In genomic region chr21:34200288-34200905, GRCh38 we compare ENCODE assay signal across 11 cellular contexts.
DNase-seq lines count a peak whose midpoint lies in the region; ATAC-seq and TF ChIP-seq lines count a peak whose summit lies in the region.
"Had no signal": no experiment of that assay in that cellular context is flagged by ENCODE, and none has a peak within 500 bp of the region (broad histone marks: within the 10 kb centered on the region; RNA-seq: fewer than 3 reads in every experiment).

No MANE protein-coding gene starts in this region.

- H3K4me3 ChIP-seq in CD4-positive, CD25-positive, alpha-beta regulatory T cell (ENCODE audit: low read depth, low read length): no peak overlapping the region

- H3K27me3 Mint-ChIP-seq in CD4-positive, CD25-positive, alpha-beta regulatory T cell: no peaks in the 10 kb centered on the region
- no peaks in the 10 kb centered on the region for H3K27me3 Mint-ChIP-seq in central memory CD8-positive, alpha-beta T cell
- H3K27me3 Mint-ChIP-seq in osteocyte (ENCODE audit: unreplicated experiment) (no peaks in the 10 kb centered on the region), Calu3 (ENCODE audit: unreplicated experiment) (no peaks in the 10 kb centered on the region)

- DNase-seq in CD4-positive, CD25-positive, alpha-beta regulatory T cell: no peak
- DNase-seq in KBM-7 (peak; percentile 77), osteocyte (ENCODE audit: extremely low spot score, unreplicated experiment) (no peak), kidney glomerular epithelial cell (lab: John Stamatoyannopoulos, UW) (no peak), Calu3 (no peak), HEK293T (ENCODE audit: extremely low spot score) (no peak)
- no peak for DNase-seq in central memory CD8-positive, alpha-beta T cell (ENCODE audit: low spot score in 2 of 2)
- DNase-seq: activated CD4-positive, alpha-beta T cell treated with anti-CD3 and anti-CD28 coated beads for 4 hours; DND-41; stimulated activated CD4-positive, alpha-beta T cell treated with anti-CD3 and anti-CD28 coated beads, Interleukin-12 subunit alpha, Interleukin-12 subunit beta, amount 100 ng/mL, for 4 hours had no signal

- peak overlapping the region; percentile 33 to 91 (median 72) for H3K4me3 Mint-ChIP-seq in CD4-positive, CD25-positive, alpha-beta regulatory T cell
- H3K4me3 Mint-ChIP-seq in central memory CD8-positive, alpha-beta T cell: peak overlapping the region; percentile 80
- H3K4me3 Mint-ChIP-seq in osteocyte (ENCODE audit: unreplicated experiment) (peak overlapping the region; percentile 10), Calu3 (ENCODE audit: low read depth, unreplicated experiment) (no peak overlapping the region)

- in situ Hi-C loops in KBM-7 (cut with MboI; ENCODE audit: low pct_unique_long_range_greater_than_20kb, low sequenced_read_pairs): no loop called here

- peaks cover 0 to 2% (median 0%) of the 10 kb centered on the region in 7 donors for H3K9me3 Mint-ChIP-seq in CD4-positive, CD25-positive, alpha-beta regulatory T cell
- H3K9me3 Mint-ChIP-seq in central memory CD8-positive, alpha-beta T cell: no peaks in the 10 kb centered on the region
- no peaks in the 10 kb centered on the region for H3K9me3 Mint-ChIP-seq in osteocyte (ENCODE audit: unreplicated experiment)
- H3K9me3 Mint-ChIP-seq in Calu3 (ENCODE audit: low read depth, unreplicated experiment): no peaks in the 10 kb centered on the region

- ATAC-seq in CD4-positive, CD25-positive, alpha-beta regulatory T cell (ENCODE audit: low read depth in 2 of 2): no peak
- ATAC-seq in central memory CD8-positive, alpha-beta T cell (replicated peaks; ENCODE audit: extremely low read depth, poor library complexity, severe bottlenecking): no peak
- ATAC-seq in GM21447 (IDR thresholded peaks at IDR 0.05; ENCODE audit: unreplicated experiment): no peak

- no peaks in the 10 kb centered on the region for H3K36me3 Mint-ChIP-seq in CD4-positive, CD25-positive, alpha-beta regulatory T cell
- H3K36me3 Mint-ChIP-seq in central memory CD8-positive, alpha-beta T cell (ENCODE audit: insufficient read depth): peaks cover 7% of the 10 kb centered on the region
- peaks cover 6% of the 10 kb centered on the region for H3K36me3 Mint-ChIP-seq in osteocyte (ENCODE audit: unreplicated experiment)
- peaks cover 8% of the 10 kb centered on the region for H3K36me3 Mint-ChIP-seq in Calu3 (ENCODE audit: insufficient read depth, unreplicated experiment)

- no peaks in the 10 kb centered on the region for H3K36me3 ChIP-seq in CD4-positive, CD25-positive, alpha-beta regulatory T cell (ENCODE audit: control insufficient read depth, insufficient read depth, low read length)

- H3K4me1 Mint-ChIP-seq in CD4-positive, CD25-positive, alpha-beta regulatory T cell: peaks cover 19 to 47% (median 25%) of the 10 kb centered on the region in 4 donors
- H3K4me1 Mint-ChIP-seq in central memory CD8-positive, alpha-beta T cell: peaks cover 15% of the 10 kb centered on the region
- H3K4me1 Mint-ChIP-seq in osteocyte (ENCODE audit: unreplicated experiment) (peaks cover 68% of the 10 kb centered on the region), Calu3 (ENCODE audit: low read depth, unreplicated experiment) (no peaks in the 10 kb centered on the region)

- POLR2A ChIA-PET in HEK293T (lab: Yijun Ruan, JAX): no interaction called here

- intact Hi-C loops in Calu3 (cut with micrococcal nuclease; ENCODE audit: unreplicated experiment): loop anchor here (5.0 kb wide), 1 partner anchor 278 kb away; no protein-coding TSS in a partner anchor

- H3K27ac Mint-ChIP-seq in CD4-positive, CD25-positive, alpha-beta regulatory T cell: peak overlapping the region; percentile 18 to 87 (median 78)
- H3K27ac Mint-ChIP-seq in central memory CD8-positive, alpha-beta T cell (ENCODE audit: low read depth): no peak overlapping the region
- no peak overlapping the region for H3K27ac Mint-ChIP-seq in osteocyte (ENCODE audit: unreplicated experiment)
- H3K27ac Mint-ChIP-seq in Calu3 (ENCODE audit: unreplicated experiment): no peak overlapping the region

- no TSS peak for BruUV-seq in Calu3 (replicated peaks; lab: Mats Ljungman, UMichigan)

- no peak overlapping the region for H3K27ac ChIP-seq in CD4-positive, CD25-positive, alpha-beta regulatory T cell (ENCODE audit: insufficient read depth, low read length, poor library complexity, severe bottlenecking)

- no peaks in the 10 kb centered on the region for H3K27me3 ChIP-seq in CD4-positive, CD25-positive, alpha-beta regulatory T cell (ENCODE audit: control insufficient read depth, insufficient read depth, low read length)

- peaks cover 35% of the 10 kb centered on the region for H3K4me1 ChIP-seq in CD4-positive, CD25-positive, alpha-beta regulatory T cell (ENCODE audit: control insufficient read depth, insufficient read depth, low read length, poor library complexity, severe bottlenecking)

- H3K9me3 ChIP-seq in CD4-positive, CD25-positive, alpha-beta regulatory T cell (ENCODE audit: control insufficient read depth in 2 of 2, low read length in 2 of 2): no peaks in the 10 kb centered on the region

- TF ChIP-seq CTCF in osteocyte (IDR thresholded peaks at IDR 0.05) (no peak), Calu3 (IDR thresholded peaks at IDR 0.05; ENCODE audit: unreplicated experiment) (no peak)

- CTCF ChIA-PET in Calu3 (lab: Charles Lee): no interaction called here
- CTCF ChIA-PET in HEK293T (lab: Yijun Ruan, JAX): interaction anchor here (1.4 to 1.5 kb wide), 2 partner anchors 71 to 149 kb away, joined by 3 read pairs; no protein-coding TSS in a partner anchor

TF ChIP-seq in HEK293T, 16 proteins besides CTCF, POLR2A, EP300 and RAD21:
- no peak for TF ChIP-seq SUZ12 (IDR thresholded peaks at IDR 0.05)
- no peak for TF ChIP-seq PKNOX1 (IDR thresholded peaks at IDR 0.05)
- TF ChIP-seq ELF4 (IDR thresholded peaks at IDR 0.05): no peak
- TF ChIP-seq CTBP1 (IDR thresholded peaks at IDR 0.05; ENCODE audit: borderline replicate concordance): no peak
- no peak for TF ChIP-seq ARNT (IDR thresholded peaks at IDR 0.05)
- TF ChIP-seq FOXM1 (IDR thresholded peaks at IDR 0.05; ENCODE audit: borderline replicate concordance): no peak
- TF ChIP-seq FOXA1 (IDR thresholded peaks at IDR 0.05): no peak
- TF ChIP-seq HDGF (IDR thresholded peaks at IDR 0.05; ENCODE audit: borderline replicate concordance): no peak

Comparison
In these comparisons a context has a peak if more than half of its experiments do, and no peak if none do; other contexts are left out.
1. H3K27ac Mint-ChIP-seq: peak in CD4-positive, CD25-positive, alpha-beta regulatory T cell (3 of 3); none in central memory CD8-positive, alpha-beta T cell (single experiment), osteocyte (single experiment) and Calu3 (single experiment).